In genomic region chr14:104878582-104878981, GRCh38 we compare ENCODE assay signal across 16 cellular contexts. TPM values are rescaled to one million over a fixed set of nuclear protein-coding genes. Genes with fewer than 3 reads are reported as not detected.
DNase-seq lines count a peak whose midpoint lies in the region; TF ChIP-seq lines count a peak whose summit lies in the region.
"Had no signal": no experiment of that assay in that cellular context is flagged by ENCODE, and none has a peak within 500 bp of the region (broad histone marks: within the 10 kb centered on the region; RNA-seq: fewer than 3 reads in every experiment).

No MANE protein-coding gene starts in this region.

- intact Hi-C loops in activated CD4-positive, alpha-beta memory T cell treated with anti-CD3 and anti-CD28 coated beads for 36 hours (cut with micrococcal nuclease): no loop called here

- H3K23ac ChIP-seq in neuronal stem cell (ENCODE audit: low read depth, low read length, poor library complexity): peak overlapping the region; percentile 80

- H3K4me3 Mint-ChIP-seq in activated CD4-positive, alpha-beta memory T cell treated with anti-CD3 and anti-CD28 coated beads for 36 hours: no peak overlapping the region
- H3K4me3 Mint-ChIP-seq: activated CD4-positive, alpha-beta T cell treated with anti-CD3 and anti-CD28 coated beads for 36 hours; activated naive CD8-positive, alpha-beta T cell treated with anti-CD3 and anti-CD28 coated beads, Interleukin-2, amount 10 ng/mL, durations not matched to agents 7 days and 5 days had no signal

- peaks cover 11% of the 10 kb centered on the region for H3K79me1 ChIP-seq in neuronal stem cell (ENCODE audit: low read depth, low read length)

- H2BK12ac ChIP-seq in neuronal stem cell (ENCODE audit: low read length): no peak overlapping the region

- H3K4ac ChIP-seq in neuronal stem cell (ENCODE audit: low read length): no peak overlapping the region

- H3K9me3 Mint-ChIP-seq in activated CD4-positive, alpha-beta memory T cell treated with anti-CD3 and anti-CD28 coated beads for 36 hours: no peaks in the 10 kb centered on the region
- H3K9me3 Mint-ChIP-seq: activated naive CD8-positive, alpha-beta T cell treated with anti-CD3 and anti-CD28 coated beads, Interleukin-2, amount 10 ng/mL, durations not matched to agents 7 days and 5 days had no signal

- no peak overlapping the region for H2AFZ ChIP-seq in neuronal stem cell (ENCODE audit: low read length)

- DNase-seq in NCI-H2227 (lab: John Stamatoyannopoulos, UW; ENCODE audit: unreplicated experiment) (peak; percentile 21), NCI-H2227 treated with DMSO at 0.1 percent for 48 hours (lab: John Stamatoyannopoulos, UW) (no peak), GM06990 (ENCODE audit: extremely low read depth, insufficient read length) (peak; percentile 9), cerebellar nuclear complex (lab: John Stamatoyannopoulos, UW) (peak; percentile 49 to 89), neuronal stem cell (ENCODE audit: low spot score) (no peak), brain microvascular endothelial cell (no peak), HAP-1 (ENCODE audit: low spot score in 2 of 2) (no peak)
- no peak for DNase-seq in activated CD4-positive, alpha-beta memory T cell treated with anti-CD3 and anti-CD28 coated beads for 36 hours
- DNase-seq: activated CD4-positive, alpha-beta T cell treated with anti-CD3 and anti-CD28 coated beads for 36 hours; activated naive CD8-positive, alpha-beta T cell treated with anti-CD3 and anti-CD28 coated beads, Interleukin-2, amount 10 ng/mL, durations not matched to agents 7 days and 5 days; NCI-H1105 treated with DMSO at 0.1 percent for 48 hours had no signal

- no peak overlapping the region for H2BK120ac ChIP-seq in neuronal stem cell (ENCODE audit: low read depth, low read length)

- H3K9me3 ChIP-seq in neuronal stem cell (replicated peaks in 1 of 2; ENCODE audit: control insufficient read depth in 2 of 2, insufficient read depth in 1 of 2, low read depth in 1 of 2, low read length in 2 of 2): peaks cover 0 to 2% of the 10 kb centered on the region in 2 donors
- no peaks in the 10 kb centered on the region for H3K9me3 ChIP-seq in HAP-1
- H3K9me3 ChIP-seq: A549; BLaER1 treated with 17β-estradiol and CSF1 and Interleukin-3, amounts not matched to agents 10 nM and 100 nM; mucosa of descending colon had no signal

- H3K9ac ChIP-seq in neuronal stem cell (ENCODE audit: low read depth, low read length, poor library complexity): no peak overlapping the region
- H3K9ac ChIP-seq: BLaER1 treated with 17β-estradiol and CSF1 and Interleukin-3, amounts not matched to agents 10 nM and 100 nM had no signal

- H4K91ac ChIP-seq in neuronal stem cell (ENCODE audit: low read depth, low read length, poor library complexity): no peak overlapping the region

- H3K27ac Mint-ChIP-seq in activated CD4-positive, alpha-beta memory T cell treated with anti-CD3 and anti-CD28 coated beads for 36 hours: no peak overlapping the region
- H3K27ac Mint-ChIP-seq: activated CD4-positive, alpha-beta T cell treated with anti-CD3 and anti-CD28 coated beads for 36 hours; activated naive CD8-positive, alpha-beta T cell treated with anti-CD3 and anti-CD28 coated beads, Interleukin-2, amount 10 ng/mL, durations not matched to agents 7 days and 5 days had no signal

- no peak overlapping the region for H4K8ac ChIP-seq in neuronal stem cell (ENCODE audit: low read depth, low read length)

- WGBS in neuronal stem cell (ENCODE audit: extremely low coverage in 2 of 2, insufficient read length in 2 of 2, insufficient replicate concordance in 1 of 2), 2 donors: no CpG with 5 or more reads among the region's 14 CpGs

- no peak for TF ChIP-seq CTCF in GM06990 (IDR thresholded peaks at IDR 0.05; ENCODE audit: insufficient read depth, low read length, poor library complexity, severe bottlenecking)
- TF ChIP-seq CTCF in brain microvascular endothelial cell (IDR thresholded peaks at IDR 0.05; ENCODE audit: low read depth, low read length, missing control alignments): no peak

- no peaks in the 10 kb centered on the region for H3K36me3 ChIP-seq in GM06990 (ENCODE audit: control insufficient read depth, insufficient read depth, low read length)
- H3K36me3 ChIP-seq in neuronal stem cell (replicated peaks in 1 of 2; ENCODE audit: control insufficient read depth in 2 of 2, insufficient read depth in 2 of 2, low read length in 2 of 2): peaks cover 0 to 9% of the 10 kb centered on the region in 2 donors
- peaks cover 22% of the 10 kb centered on the region for H3K36me3 ChIP-seq in brain microvascular endothelial cell (replicated peaks)
- peaks cover 7% of the 10 kb centered on the region for H3K36me3 ChIP-seq in HAP-1 (replicated peaks)

- no peak overlapping the region for H3K14ac ChIP-seq in neuronal stem cell (ENCODE audit: low read length)

- in situ Hi-C loops in brain microvascular endothelial cell (cut with HindIII; ENCODE audit: low pct_ligation_motif_present, low sequenced_read_pairs) (no loop called here), HAP-1 (cut with MboI; ENCODE audit: low sequenced_read_pairs) (no loop called here)

- no peak overlapping the region for H2BK15ac ChIP-seq in neuronal stem cell (ENCODE audit: low read length)

- H3K27ac ChIP-seq in neuronal stem cell (replicated peaks; ENCODE audit: low read length) (no peak overlapping the region), brain microvascular endothelial cell (no peak overlapping the region)
- H3K27ac ChIP-seq: A549; BLaER1 treated with 17β-estradiol and CSF1 and Interleukin-3, amounts not matched to agents 10 nM and 100 nM; HL-60 had no signal

- peaks cover 0 to 5% of the 10 kb centered on the region in 2 donors for H3K4me1 ChIP-seq in neuronal stem cell (ENCODE audit: control insufficient read depth in 2 of 2, insufficient read depth in 1 of 2, low read depth in 1 of 2, low read length in 2 of 2)
- no peaks in the 10 kb centered on the region for H3K4me1 ChIP-seq in HAP-1

- no peak overlapping the region for H3K4me3 ChIP-seq in GM06990 (replicated peaks; ENCODE audit: low read depth, low read length)
- H3K4me3 ChIP-seq in neuronal stem cell (ENCODE audit: low read length in 2 of 2): peak overlapping the region in 1 of 2 donors; percentile 9
- H3K4me3 ChIP-seq in brain microvascular endothelial cell (ENCODE audit: low read depth, low read length): no peak overlapping the region
- H3K4me3 ChIP-seq in HAP-1: no peak overlapping the region
- H3K4me3 ChIP-seq: A549; BLaER1 treated with 17β-estradiol and CSF1 and Interleukin-3, amounts not matched to agents 10 nM and 100 nM; mucosa of descending colon had no signal

- no peaks in the 10 kb centered on the region for H3K4me1 Mint-ChIP-seq in activated CD4-positive, alpha-beta memory T cell treated with anti-CD3 and anti-CD28 coated beads for 36 hours (ENCODE audit: low read depth)
- H3K4me1 Mint-ChIP-seq: activated CD4-positive, alpha-beta T cell treated with anti-CD3 and anti-CD28 coated beads for 36 hours; activated naive CD8-positive, alpha-beta T cell treated with anti-CD3 and anti-CD28 coated beads, Interleukin-2, amount 10 ng/mL, durations not matched to agents 7 days and 5 days had no signal

- H3K27me3 ChIP-seq in GM06990 (replicated peaks; ENCODE audit: control insufficient read depth, insufficient read depth, low read length) (no peaks in the 10 kb centered on the region; the same call in none of the 2 replicates), neuronal stem cell (ENCODE audit: control insufficient read depth in 3 of 3, insufficient read depth in 3 of 3, low read depth in 1 of 3, low read length in 3 of 3) (no peaks in the 10 kb centered on the region), brain microvascular endothelial cell (replicated peaks) (no peaks in the 10 kb centered on the region), HAP-1 (ENCODE audit: low read depth) (no peaks in the 10 kb centered on the region)

- H2AK5ac ChIP-seq in neuronal stem cell (ENCODE audit: low read depth, low read length): no peak overlapping the region

- no peak overlapping the region for H2BK5ac ChIP-seq in neuronal stem cell (ENCODE audit: low read length)

- no peak overlapping the region for H3K4me2 ChIP-seq in neuronal stem cell (ENCODE audit: insufficient read depth, low read length, poor library complexity, severe bottlenecking)
- H3K4me2 ChIP-seq: A549 had no signal

- POLR2A ChIA-PET in activated CD4-positive, alpha-beta memory T cell treated with anti-CD3 and anti-CD28 coated beads for 36 hours (lab: Charles Lee): no interaction called here

- CTCF ChIA-PET in activated CD4-positive, alpha-beta memory T cell treated with anti-CD3 and anti-CD28 coated beads for 36 hours (lab: Charles Lee): no interaction called here

- H3K18ac ChIP-seq in neuronal stem cell (ENCODE audit: low read length): peak overlapping the region; percentile 38

- H3K36me3 Mint-ChIP-seq in activated CD4-positive, alpha-beta memory T cell treated with anti-CD3 and anti-CD28 coated beads for 36 hours: no peaks in the 10 kb centered on the region
- H3K36me3 Mint-ChIP-seq: activated naive CD8-positive, alpha-beta T cell treated with anti-CD3 and anti-CD28 coated beads, Interleukin-2, amount 10 ng/mL, durations not matched to agents 7 days and 5 days had no signal

- H3K27me3 Mint-ChIP-seq in activated CD4-positive, alpha-beta memory T cell treated with anti-CD3 and anti-CD28 coated beads for 36 hours: no peaks in the 10 kb centered on the region
- H3K27me3 Mint-ChIP-seq: activated CD4-positive, alpha-beta T cell treated with anti-CD3 and anti-CD28 coated beads for 36 hours; activated naive CD8-positive, alpha-beta T cell treated with anti-CD3 and anti-CD28 coated beads, Interleukin-2, amount 10 ng/mL, durations not matched to agents 7 days and 5 days had no signal

RNA-seq across cellular contexts. Expression of gene CEP170B, which starts 13.5 kb away (rescaled TPM):
- 12.3 TPM for polyA plus RNA-seq in neuronal stem cell (2013, experiment 1 of 2)
- 11.4 TPM for polyA plus RNA-seq in neuronal stem cell (2013, experiment 2 of 2)
- total RNA-seq in activated CD4-positive, alpha-beta memory T cell treated with anti-CD3 and anti-CD28 coated beads for 36 hours: 1 to 10 TPM; 5.2 to 5.3 TPM

RNA-seq across cellular contexts. Expression of gene PLD4, which starts 46.1 kb away (rescaled TPM):
- polyA plus RNA-seq in neuronal stem cell (2013, experiment 1 of 2): 0.04 TPM
- 0.03 TPM for polyA plus RNA-seq in neuronal stem cell (2013, experiment 2 of 2)
- not detected for total RNA-seq in activated CD4-positive, alpha-beta memory T cell treated with anti-CD3 and anti-CD28 coated beads for 36 hours
- total RNA-seq: activated CD4-positive, alpha-beta T cell treated with anti-CD3 and anti-CD28 coated beads for 36 hours had no signal
- polyA plus RNA-seq: fibroblast of lung had no signal

Comparison
In these comparisons a context has a peak if more than half of its experiments do, and no peak if none do; other contexts are left out.
1. DNase-seq: peak in NCI-H2227 (single experiment), GM06990 (single experiment) and cerebellar nuclear complex (2 of 2); none in NCI-H2227 treated with DMSO at 0.1 percent for 48 hours (single experiment), neuronal stem cell (single experiment), brain microvascular endothelial cell (single experiment), HAP-1 (0 of 2) and activated CD4-positive, alpha-beta memory T cell treated with anti-CD3 and anti-CD28 coated beads for 36 hours (single experiment).